In genomic region chr3:57094011-57094535, GRCh38 we compare ENCODE assay signal across 2 cellular contexts.
TF ChIP-seq lines count a peak whose summit lies in the region.

No MANE protein-coding gene starts in this region.

TF ChIP-seq in IMR-90, 13 proteins besides CTCF, POLR2A, EP300 and RAD21:
- TF ChIP-seq CHD1 (IDR thresholded peaks at IDR 0.05; ENCODE audit: low read depth, low read length) (no peak), FOS (IDR thresholded peaks at IDR 0.05; ENCODE audit: low read depth, low read length) (no peak), USF2 (IDR thresholded peaks at IDR 0.05; ENCODE audit: low read depth, low read length) (no peak), RCOR1 (IDR thresholded peaks at IDR 0.05; ENCODE audit: insufficient replicate concordance, low read length) (no peak), CEBPB (IDR thresholded peaks at IDR 0.05; ENCODE audit: low read depth, low read length) (no peak), RFX5 (IDR thresholded peaks at IDR 0.05; ENCODE audit: low read depth, low read length) (no peak), SMC3 (IDR thresholded peaks at IDR 0.05; ENCODE audit: low read depth, low read length) (no peak), NFE2L2 (IDR thresholded peaks at IDR 0.05; ENCODE audit: low read depth, low read length) (no peak), ELK1 (IDR thresholded peaks at IDR 0.05; ENCODE audit: borderline replicate concordance, low read depth, low read length) (no peak), BHLHE40 (IDR thresholded peaks at IDR 0.05; ENCODE audit: low read depth, low read length) (no peak), MAZ (IDR thresholded peaks at IDR 0.05; ENCODE audit: borderline replicate concordance, low read depth, low read length) (no peak), MAFK (IDR thresholded peaks at IDR 0.05; ENCODE audit: low read depth, low read length) (no peak), MXI1 (IDR thresholded peaks at IDR 0.05; ENCODE audit: borderline replicate concordance, low read depth, low read length) (no peak)

TF ChIP-seq in WTC11, 78 proteins besides CTCF, POLR2A, EP300 and RAD21:
- TF ChIP-seq SOX15 (CRISPR knock-in tag; IDR thresholded peaks at IDR 0.05), result no peak
- no peak for TF ChIP-seq MYBL2 (CRISPR knock-in tag; IDR thresholded peaks at IDR 0.05)
- no peak for TF ChIP-seq ATF6 (CRISPR knock-in tag; IDR thresholded peaks at IDR 0.05)
- no peak for TF ChIP-seq CBFB (CRISPR knock-in tag; IDR thresholded peaks at IDR 0.05; ENCODE audit: low read depth)
- no peak for TF ChIP-seq ZNF396 (CRISPR knock-in tag; IDR thresholded peaks at IDR 0.05; ENCODE audit: borderline replicate concordance)
- no peak for TF ChIP-seq GRHL2 (CRISPR knock-in tag; IDR thresholded peaks at IDR 0.05; ENCODE audit: insufficient replicate concordance, severe bottlenecking)
- TF ChIP-seq IRF1 (CRISPR knock-in tag; IDR thresholded peaks at IDR 0.05), result no peak
- TF ChIP-seq E2F1 (CRISPR knock-in tag; IDR thresholded peaks at IDR 0.05), result no peak
TF ChIP-seq in WTC11: peak in this region for 0.
